In the genomic region with DNA sequence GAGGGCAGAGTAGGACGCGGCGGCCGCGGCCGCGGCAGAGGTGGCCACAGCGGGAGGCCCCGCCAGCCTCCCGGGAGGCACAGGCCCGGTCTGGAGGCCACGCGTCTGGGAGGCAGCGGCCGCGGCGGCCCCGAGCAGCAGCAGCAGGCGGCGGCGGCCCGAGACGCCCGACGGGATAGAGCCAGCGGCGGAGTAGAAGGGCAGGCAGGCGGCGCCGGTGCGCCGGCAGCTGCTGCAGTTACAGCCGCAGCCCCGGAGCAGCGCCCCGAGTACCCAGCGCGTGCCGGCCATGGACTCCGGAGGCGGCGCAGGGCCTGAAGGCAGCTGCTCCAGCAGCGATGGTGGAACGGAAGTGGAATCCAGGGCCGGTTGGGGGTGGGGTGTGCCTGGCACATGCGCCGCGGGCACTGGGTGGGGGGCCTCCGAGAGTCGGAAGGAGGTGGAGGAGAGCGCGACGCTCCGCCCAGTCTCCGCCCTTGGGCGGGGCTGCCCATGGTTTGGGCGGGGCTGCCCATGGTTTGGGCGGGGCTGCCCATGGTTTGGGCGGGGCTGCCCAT, we compare ENCODE assay signal across 8 cellular contexts. TPM values are rescaled to one million over a fixed set of nuclear protein-coding genes. Genes with fewer than 3 reads are reported as not detected.
A peak's percentile ranks its signal among the peaks of the same experiment; 100 is the strongest.
DNase-seq lines count a peak whose midpoint lies in the region; ATAC-seq and TF ChIP-seq lines count a peak whose summit lies in the region.

Gene GRSF1 (minus strand): TSS at position 354 of the 557 bp plus-strand sequence. CDS start 63 bp downstream, at position 291.

- TF ChIP-seq CTCF in GM12874 (IDR thresholded peaks at IDR 0.05; ENCODE audit: insufficient read depth, low read depth, low read length) = peak; percentile 34; the same call in 1 of the 2 replicates
- peak in 4 of 12 donors; percentile 12 to 42 (median 26) for TF ChIP-seq CTCF in heart left ventricle (IDR thresholded peaks at IDR 0.05)
- no peak for TF ChIP-seq CTCF in type B pancreatic cell (conservative IDR thresholded peaks at IDR 0.05)

- TF ChIP-seq POLR2A in heart left ventricle (IDR thresholded peaks at IDR 0.05) = peak in 1 of 2 donors; percentile 62

- H3K36me3 ChIP-seq in adipocyte (ENCODE audit: control insufficient read depth, insufficient read depth, low read length, severe bottlenecking) (peaks cover 11% of the 10 kb centered on the region), heart left ventricle (peaks cover 0 to 16% (median 11%) of the 10 kb centered on the region in 9 donors)

- no peaks in the 10 kb centered on the region for H3K9me3 Mint-ChIP-seq in type B pancreatic cell

- no peaks in the 10 kb centered on the region for H3K9me3 ChIP-seq in adipocyte (ENCODE audit: control insufficient read depth, low read length)
- no peaks in the 10 kb centered on the region for H3K9me3 ChIP-seq in heart left ventricle

- peaks cover 16% of the 10 kb centered on the region for H3K4me1 Mint-ChIP-seq in type B pancreatic cell (ENCODE audit: unreplicated experiment)

- H3K27me3 ChIP-seq in adipocyte (replicated peaks; ENCODE audit: control insufficient read depth, insufficient read depth, low read length) (no peaks in the 10 kb centered on the region), heart left ventricle (no peaks in the 10 kb centered on the region)

- H3K27me3 Mint-ChIP-seq in type B pancreatic cell = no peaks in the 10 kb centered on the region

- H3K27ac Mint-ChIP-seq in type B pancreatic cell = peak within 1 kb of the TSS; percentile 98

- peaks cover 4% of the 10 kb centered on the region for H3K36me3 Mint-ChIP-seq in type B pancreatic cell

- H3K4me3 ChIP-seq in adipocyte (ENCODE audit: low read length) (peak within 1 kb of the TSS; percentile 93), heart left ventricle (peak within 1 kb of the TSS; percentile 58 to 100 (median 92))

- H3K9ac ChIP-seq in adipocyte (ENCODE audit: low read length) = peak within 1 kb of the TSS; percentile 94

- 0 to 1% (median 0%) methylated on average over 20 to 58 of the region's 59 CpGs; no CpG with 5 or more reads in 1 of the 4 donors for WGBS in heart left ventricle, 4 donors

- peak within 1 kb of the TSS; percentile 97 for H3K4me3 Mint-ChIP-seq in type B pancreatic cell

- peak; percentile 67 for ATAC-seq in HG02642 (IDR thresholded peaks at IDR 0.05; ENCODE audit: poor library complexity, unreplicated experiment)
- peak; percentile 96 to 99 (median 97) for ATAC-seq in heart left ventricle

- DNase-seq in NCI-H1105 treated with DMSO at 0.1 percent for 48 hours (lab: John Stamatoyannopoulos, UW) = peak; percentile 66
- peak; percentile 95 for DNase-seq in T follicular helper cell (ENCODE audit: low read depth)
- peak; percentile 97 for DNase-seq in adipocyte (ENCODE audit: low read depth)
- DNase-seq in heart left ventricle = peak; percentile 95 to 98 (median 96)
- peak; percentile 88 to 99 (median 92) for DNase-seq in posterior cingulate gyrus
- DNase-seq in type B pancreatic cell (ENCODE audit: extremely low spot score, unreplicated experiment) = peak; percentile 94

- H3K4me1 ChIP-seq in adipocyte (ENCODE audit: control insufficient read depth, insufficient read depth, low read length) (peaks cover 14% of the 10 kb centered on the region), heart left ventricle (peaks cover 0 to 31% (median 19%) of the 10 kb centered on the region in 12 donors)

- H3K27ac ChIP-seq in heart left ventricle = peak within 1 kb of the TSS; percentile 80 to 99 (median 96)

- intact Hi-C loops in heart left ventricle (cut with DNase I) (loop anchor here (1.0 to 10.0 kb wide), 18 partner anchors 55 to 168 kb away; partner anchors contain the start of genes DCK (in 7 of the 10), MOB1B (in 6 of the 10) and UTP3 (in 3 of the 10)), posterior cingulate gyrus (cut with DNase I) (loop anchor here (1.0 to 10.0 kb wide), 4 partner anchors 63 to 155 kb away; partner anchors contain the start of genes MOB1B, RUFY3 and UTP3)

RNA-seq across cellular contexts. Expression of gene GRSF1, which starts in this region (rescaled TPM):
- total RNA-seq in heart left ventricle (100 to 1,000 TPM in 1 of 9 donors, 10 to 100 TPM in 8; 70.7 to 114 (median 89.2) TPM), type B pancreatic cell (ENCODE audit: low replicate concordance) (91.6 and 95.5 TPM in 2 replicates)
- 10 to 100 TPM; 37.6 to 85.2 TPM for polyA plus RNA-seq in heart left ventricle

Comparison
In these comparisons a context has a peak if more than half of its experiments do, and no peak if none do; other contexts are left out.
1. Peak in every context shown above with its lines: DNase-seq, ATAC-seq, H3K4me3 ChIP-seq and H3K27ac ChIP-seq.